Comparison of ENCODE assay signal across 1 cellular context in the genomic region with DNA sequence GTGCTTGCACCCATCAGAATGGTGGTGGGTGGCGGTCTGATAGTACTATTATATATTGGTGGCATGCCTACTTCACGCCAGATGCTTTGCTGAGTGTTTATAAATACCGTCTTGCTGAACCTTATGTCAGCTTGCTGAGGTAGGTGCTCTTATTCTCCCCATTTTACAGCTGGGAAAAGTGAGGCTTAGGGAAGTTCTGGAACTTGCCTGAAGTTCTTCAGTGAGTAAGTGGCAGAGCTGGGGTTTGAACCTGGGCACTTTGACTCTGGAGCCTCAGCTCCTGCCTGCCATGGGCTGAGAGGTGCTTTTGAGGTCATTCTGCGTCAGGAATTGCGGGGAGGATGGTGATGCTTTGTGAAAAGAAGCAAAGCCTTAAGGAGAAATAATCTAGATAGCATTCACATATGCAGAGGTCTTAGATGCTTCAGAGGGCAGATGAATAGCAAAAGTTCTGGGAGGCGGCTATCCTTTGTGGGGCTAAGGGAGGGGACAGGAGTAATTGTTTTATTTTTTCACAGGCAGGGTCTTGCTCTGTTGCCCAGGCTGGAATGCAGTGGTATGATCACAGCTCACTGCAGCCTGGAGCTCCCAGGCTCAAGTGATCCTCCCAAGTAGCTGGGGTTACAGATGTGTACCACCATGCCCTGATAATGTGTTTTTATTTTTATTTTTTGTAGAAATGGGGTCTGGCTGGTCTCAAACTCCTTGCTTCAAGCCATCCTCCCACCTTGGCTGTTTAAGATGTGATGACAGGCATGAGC.
TF ChIP-seq lines count a peak whose summit lies in the region.

No MANE protein-coding gene starts in this region.

TF ChIP-seq in IMR-90, 13 proteins besides CTCF, POLR2A, EP300 and RAD21:
- TF ChIP-seq, protein P1, sequence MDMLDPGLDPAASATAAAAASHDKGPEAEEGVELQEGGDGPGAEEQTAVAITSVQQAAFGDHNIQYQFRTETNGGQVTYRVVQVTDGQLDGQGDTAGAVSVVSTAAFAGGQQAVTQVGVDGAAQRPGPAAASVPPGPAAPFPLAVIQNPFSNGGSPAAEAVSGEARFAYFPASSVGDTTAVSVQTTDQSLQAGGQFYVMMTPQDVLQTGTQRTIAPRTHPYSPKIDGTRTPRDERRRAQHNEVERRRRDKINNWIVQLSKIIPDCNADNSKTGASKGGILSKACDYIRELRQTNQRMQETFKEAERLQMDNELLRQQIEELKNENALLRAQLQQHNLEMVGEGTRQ (IDR thresholded peaks at IDR 0.05; ENCODE audit: low read depth, low read length), result no peak
- TF ChIP-seq MAZ (IDR thresholded peaks at IDR 0.05; ENCODE audit: borderline replicate concordance, low read depth, low read length) (no peak), FOS (IDR thresholded peaks at IDR 0.05; ENCODE audit: low read depth, low read length) (no peak), CEBPB (IDR thresholded peaks at IDR 0.05; ENCODE audit: low read depth, low read length) (no peak), CHD1 (IDR thresholded peaks at IDR 0.05; ENCODE audit: low read depth, low read length) (no peak), RFX5 (IDR thresholded peaks at IDR 0.05; ENCODE audit: low read depth, low read length) (no peak), RCOR1 (IDR thresholded peaks at IDR 0.05; ENCODE audit: insufficient replicate concordance, low read length) (no peak)
